9 cellular contexts compared by ENCODE assay signal in genomic region chr11:65646921-65647701, GRCh38. TPM values are rescaled to one million over a fixed set of nuclear protein-coding genes. Genes with fewer than 3 reads are reported as not detected.
DNase-seq lines count a peak whose midpoint lies in the region; ATAC-seq and TF ChIP-seq lines count a peak whose summit lies in the region.
"Had no signal": no experiment of that assay in that cellular context is flagged by ENCODE, and none has a peak within 500 bp of the region (broad histone marks: within the 10 kb centered on the region; RNA-seq: fewer than 3 reads in every experiment).

No MANE protein-coding gene starts in this region.

- H3K9me3 Mint-ChIP-seq in osteocyte (ENCODE audit: unreplicated experiment) = no peaks in the 10 kb centered on the region

- H3K4me3 Mint-ChIP-seq in osteocyte (ENCODE audit: unreplicated experiment) = no peak overlapping the region
- H3K4me3 Mint-ChIP-seq: activated naive CD8-positive, alpha-beta T cell had no signal

- DNase-seq in DMS153 treated with DMSO at 0.1 percent for 48 hours (lab: John Stamatoyannopoulos, UW; ENCODE audit: unreplicated experiment) = peak; percentile 14
- peak; percentile 55 for DNase-seq in amniotic epithelial cell (ENCODE audit: low read depth)
- peak in 28 of 51 donors; percentile 7 to 76 (median 31) for DNase-seq in hypothalamus (lab: John Stamatoyannopoulos, UW)
- peak; percentile 51 to 59 for DNase-seq in psoas muscle
- no peak for DNase-seq in activated CD4-positive, alpha-beta T cell treated with anti-CD3 and anti-CD28 coated beads, Interleukin-2, amount 50 U/mL, for 1 hour
- no peak for DNase-seq in osteocyte (ENCODE audit: extremely low spot score, unreplicated experiment)
- no peak for DNase-seq in NCI-H1092 (lab: John Stamatoyannopoulos, UW)

- H3K27me3 ChIP-seq in psoas muscle (ENCODE audit: insufficient read depth in 3 of 3, low read length in 2 of 3) = peaks cover 0 to 16% (median 0%) of the 10 kb centered on the region in 3 donors

- H3K27ac ChIP-seq in psoas muscle = no peak overlapping the region

- no peak overlapping the region for H3K27ac Mint-ChIP-seq in osteocyte (ENCODE audit: unreplicated experiment)
- H3K27ac Mint-ChIP-seq: activated naive CD8-positive, alpha-beta T cell had no signal

- peak overlapping the region; percentile 49 for H3K4me3 ChIP-seq in psoas muscle

- no peaks in the 10 kb centered on the region for H3K36me3 Mint-ChIP-seq in osteocyte (ENCODE audit: unreplicated experiment)
- H3K36me3 Mint-ChIP-seq: activated naive CD8-positive, alpha-beta T cell had no signal

- intact Hi-C loops in psoas muscle (cut with DNase I) = no loop called here

- whole genome bisulfite sequencing in psoas muscle, 3 donors = 40 to 46% (median 44%) methylated on average over 51 to 91 of the region's 91 CpGs

- no peaks in the 10 kb centered on the region for H3K9me3 ChIP-seq in psoas muscle

- peaks cover 6% of the 10 kb centered on the region for H3K4me1 ChIP-seq in psoas muscle

- peaks cover 19% of the 10 kb centered on the region for H3K4me1 Mint-ChIP-seq in osteocyte (ENCODE audit: unreplicated experiment)

- no peak for TF ChIP-seq CTCF in psoas muscle (IDR thresholded peaks at IDR 0.05)
- no peak for TF ChIP-seq CTCF in osteocyte (IDR thresholded peaks at IDR 0.05)

- ATAC-seq in psoas muscle = peak in 3 of 4 donors; percentile 29 to 51 (median 44)
- ATAC-seq in HG03108 (IDR thresholded peaks at IDR 0.05; ENCODE audit: unreplicated experiment) = no peak

- peaks cover 0 to 37% of the 10 kb centered on the region in 2 donors for H3K36me3 ChIP-seq in psoas muscle (ENCODE audit: insufficient read depth in 1 of 2, low read depth in 1 of 2)

- H3K27me3 Mint-ChIP-seq in osteocyte (ENCODE audit: unreplicated experiment) = no peaks in the 10 kb centered on the region
- H3K27me3 Mint-ChIP-seq: activated naive CD8-positive, alpha-beta T cell had no signal

RNA-seq across cellular contexts. Expression of gene SIPA1, which starts 9.2 kb away (rescaled TPM):
- total RNA-seq in psoas muscle (10 to 100 TPM; 10.1 to 15.6 (median 11.3) TPM), osteocyte (31.2 and 34.7 TPM in 2 replicates)
- polyA plus RNA-seq in psoas muscle = 10 to 100 TPM in 2 of 3 donors, 1 to 10 TPM in 1; 7.9 to 17.4 (median 13.7) TPM

RNA-seq across cellular contexts. Expression of gene RELA, which starts 15.6 kb away (rescaled TPM):
- total RNA-seq in psoas muscle = 10 to 100 TPM; 48.7 to 72.6 (median 65.2) TPM
- 10 to 100 TPM; 42.1 to 64.9 (median 64.0) TPM for polyA plus RNA-seq in psoas muscle
- 77.4 and 79.7 TPM in 2 replicates for total RNA-seq in osteocyte

RNA-seq across cellular contexts. Expression of gene PCNX3, which starts 31.5 kb away (rescaled TPM):
- 10 to 100 TPM in 1 of 4 donors, 1 to 10 TPM in 3; 8.9 to 10.8 (median 9.7) TPM for total RNA-seq in psoas muscle
- 10 to 100 TPM in 2 of 3 donors, 1 to 10 TPM in 1; 6.5 to 15.5 (median 11.4) TPM for polyA plus RNA-seq in psoas muscle
- 47.7 and 49.8 TPM in 2 replicates for total RNA-seq in osteocyte

RNA-seq across cellular contexts. Expression of gene MAP3K11, which starts 33.1 kb away (rescaled TPM):
- total RNA-seq in psoas muscle (10 to 100 TPM; 14.5 to 18.8 (median 16.8) TPM), osteocyte (43.5 and 44.7 TPM in 2 replicates)
- polyA plus RNA-seq in psoas muscle = 10 to 100 TPM in 2 of 3 donors, 1 to 10 TPM in 1; 8.8 to 13.9 (median 10.7) TPM

RNA-seq across cellular contexts. Expression of gene KCNK7, which starts 51.5 kb away (rescaled TPM):
- total RNA-seq in psoas muscle (under 1 TPM in 3 of 4 donors, not detected in 1; 0.19 to 0.56 (median 0.27) TPM), osteocyte (not detected in 2 replicates)
- 1 to 10 TPM in 1 of 3 donors, under 1 TPM in 2; 0.22 to 1.4 (median 0.99) TPM for polyA plus RNA-seq in psoas muscle

Comparison
In these comparisons a context has a peak if more than half of its experiments do, and no peak if none do; other contexts are left out.
1. DNase-seq: peak in DMS153 treated with DMSO at 0.1 percent for 48 hours (single experiment), amniotic epithelial cell (single experiment), hypothalamus (28 of 51) and psoas muscle (2 of 2); none in activated CD4-positive, alpha-beta T cell treated with anti-CD3 and anti-CD28 coated beads, Interleukin-2, amount 50 U/mL, for 1 hour (single experiment), osteocyte (single experiment) and NCI-H1092 (single experiment).